ENCODE assay signal across 14 cellular contexts in genomic region chr17:888998-889401, GRCh38.
DNase-seq lines count a peak whose midpoint lies in the region; ATAC-seq, FAIRE-seq and TF ChIP-seq lines count a peak whose summit lies in the region.
"Had no signal": no experiment of that assay in that cellular context is flagged by ENCODE, and none has a peak within 500 bp of the region (broad histone marks: within the 10 kb centered on the region; RNA-seq: fewer than 3 reads in every experiment).

No MANE protein-coding gene starts in this region.

- H2AFZ ChIP-seq in GM12878 (ENCODE audit: control insufficient read depth, low read depth, low read length) = no peak overlapping the region

- no peak overlapping the region for H3K4me3 ChIP-seq in GM12878
- no peak overlapping the region for H3K4me3 ChIP-seq in stomach smooth muscle (ENCODE audit: low read length in 2 of 2)
- no peak overlapping the region for H3K4me3 ChIP-seq in suprapubic skin

- intact Hi-C loops in GM12878 (cut with micrococcal nuclease; ENCODE audit: unreplicated experiment) = no loop called here

- no peak overlapping the region for H3K9ac ChIP-seq in GM12878 (ENCODE audit: control insufficient read depth, insufficient read depth, low read length)
- H3K9ac ChIP-seq in stomach smooth muscle (ENCODE audit: low read length in 2 of 2) = no peak overlapping the region

- POLR2A ChIA-PET in GM12878 (lab: Charles Lee) = no interaction called here

- H3K27me3 ChIP-seq in GM12878 (replicated peaks in 1 of 2; ENCODE audit: control insufficient read depth in 2 of 2, insufficient read depth in 2 of 2, low read length in 1 of 2) (no peaks in the 10 kb centered on the region), stomach smooth muscle (ENCODE audit: control insufficient read depth in 1 of 2, insufficient read depth in 2 of 2, low read length in 2 of 2) (no peaks in the 10 kb centered on the region), suprapubic skin (no peaks in the 10 kb centered on the region)

- no peak for FAIRE-seq in GM12878 (lab: Jason Lieb, UNC)

- peak; percentile 14 for DNase-seq in stimulated activated CD4-positive, alpha-beta T cell treated with anti-CD3 and anti-CD28 coated beads, Interleukin-1b, Interleukin-23, amount 100 ng/mL, for 48 hours
- no peak for DNase-seq in stimulated activated CD4-positive, alpha-beta T cell treated with anti-CD3 and anti-CD28 coated beads, Interleukin-12 subunit alpha, Interleukin-12 subunit beta, amount 100 ng/mL, for 4 hours
- peak; percentile 86 for DNase-seq in NCI-H2171 treated with DMSO at 0.1 percent for 48 hours (lab: John Stamatoyannopoulos, UW)
- DNase-seq in GM12878 (ENCODE audit: low read depth, low spot score) = peak; percentile 24
- DNase-seq in AG08395 (ENCODE audit: low spot score) = no peak
- DNase-seq in suprapubic skin (ENCODE audit: low spot score in 2 of 2) = no peak
- DNase-seq: BE2C; effector CD4-positive, alpha-beta T cell; HCEC 1CT; NCI-H345; stimulated activated CD4-positive, alpha-beta T cell treated with anti-CD3 and anti-CD28 coated beads, Interleukin-4, amount 100 ng/mL, for 4 hours had no signal

- BruUV-seq in GM12878 (replicated peaks; lab: Mats Ljungman, UMichigan) = no TSS peak

- H3K79me2 ChIP-seq in GM12878 (ENCODE audit: control insufficient read depth, insufficient read depth, low read length) = no peaks in the 10 kb centered on the region

- H3K9me3 ChIP-seq in GM12878 (replicated peaks; ENCODE audit: control insufficient read depth, insufficient read depth, low read length) = no peaks in the 10 kb centered on the region
- no peaks in the 10 kb centered on the region for H3K9me3 ChIP-seq in stomach smooth muscle (ENCODE audit: control insufficient read depth in 2 of 2, low read length in 2 of 2)
- no peaks in the 10 kb centered on the region for H3K9me3 ChIP-seq in suprapubic skin
- H3K9me3 ChIP-seq: BE2C had no signal

- RAD21 ChIA-PET in GM12878 (lab: Charles Lee; ENCODE audit: unreplicated experiment) = interaction anchor here (0.7 kb wide), 1 partner anchor 45 kb away, joined by 3 read pairs; no protein-coding TSS in a partner anchor

- TF ChIP-seq CTCF in GM12878 (IDR thresholded peaks at IDR 0.05 in 2 of 3, conservative IDR thresholded peaks at IDR 0.05 in 1 of 3; ENCODE audit: control insufficient read depth in 2 of 3, extremely low read depth in 1 of 3, insufficient read depth in 1 of 3, low read depth in 3 of 3, low read length in 3 of 3) (no peak), suprapubic skin (IDR thresholded peaks at IDR 0.05) (no peak)

- 0% methylated on average over 9 of the region's 9 CpGs for WGBS in GM12878 (ENCODE audit: insufficient coverage, insufficient replicate concordance, low lambda C conversion rate, missing lambda C conversion rate)
- WGBS in suprapubic skin = 79% methylated on average over 8 of the region's 9 CpGs

- SMC1A ChIA-PET in GM12878 (lab: Charles Lee; ENCODE audit: uncharacterized antibody, unreplicated experiment) = no interaction called here

- H3K36me3 ChIP-seq in GM12878 (ENCODE audit: control insufficient read depth in 2 of 2, insufficient read depth in 2 of 2, low read length in 1 of 2) = no peaks in the 10 kb centered on the region
- H3K36me3 ChIP-seq in stomach smooth muscle (ENCODE audit: control insufficient read depth in 2 of 2, insufficient read depth in 2 of 2, low read length in 2 of 2) = no peaks in the 10 kb centered on the region
- H3K36me3 ChIP-seq in suprapubic skin = no peaks in the 10 kb centered on the region
- H3K36me3 ChIP-seq: BE2C had no signal

- CTCF ChIA-PET in GM12878 (lab: Yijun Ruan, JAX) = interaction anchor here (1.2 kb wide), 1 partner anchor 10 kb away, joined by 3 read pairs; no protein-coding TSS in a partner anchor

- H3K27ac ChIP-seq in GM12878 (ENCODE audit: control insufficient read depth, insufficient read depth) = no peak overlapping the region
- H3K27ac ChIP-seq in stomach smooth muscle (ENCODE audit: low read length) = peak overlapping the region; percentile 94
- H3K27ac ChIP-seq in suprapubic skin = no peak overlapping the region

- TF ChIP-seq POLR2A in GM12878 (IDR thresholded peaks at IDR 0.05; ENCODE audit: low read depth, low read length) (no peak), suprapubic skin (IDR thresholded peaks at IDR 0.05) (no peak)

- TF ChIP-seq EP300 in GM12878 (IDR thresholded peaks at IDR 0.05; ENCODE audit: borderline replicate concordance in 1 of 2, control insufficient read depth in 1 of 2, low read depth in 2 of 2, low read length in 2 of 2) (no peak), suprapubic skin (IDR thresholded peaks at IDR 0.05) (no peak)

- no peaks in the 10 kb centered on the region for H4K20me1 ChIP-seq in GM12878 (ENCODE audit: control insufficient read depth, insufficient read depth)

- no peak for TF ChIP-seq RAD21 in GM12878 (IDR thresholded peaks at IDR 0.05; ENCODE audit: insufficient read depth, low read depth, low read length)

- peak overlapping the region; percentile 42 for H3K4me2 ChIP-seq in GM12878 (ENCODE audit: control insufficient read depth, insufficient read depth)

- H3K4me1 ChIP-seq in GM12878 (ENCODE audit: control insufficient read depth, insufficient read depth, low read length) (peaks cover 3% of the 10 kb centered on the region; the same call in 1 of the 2 replicates), stomach smooth muscle (ENCODE audit: control insufficient read depth, insufficient read depth, low read length) (peaks cover 45% of the 10 kb centered on the region), suprapubic skin (peaks cover 12% of the 10 kb centered on the region)
- H3K4me1 ChIP-seq: BE2C had no signal

- ATAC-seq in GM12878 (peak; percentile 21; the same call in 1 of the 3 replicates), GM19324 (IDR thresholded peaks at IDR 0.05; ENCODE audit: low FRiP score, unreplicated experiment) (no peak)
- ATAC-seq: Panc1 had no signal

- in situ Hi-C loops in GM12878 (cut with MboI) = no loop called here

TF ChIP-seq in GM12878, 131 proteins besides CTCF, POLR2A, EP300 and RAD21:
- TF ChIP-seq SKIL (IDR thresholded peaks at IDR 0.05; ENCODE audit: low read depth, poor library complexity, severe bottlenecking) = no peak
- TF ChIP-seq RUNX3 (IDR thresholded peaks at IDR 0.05; ENCODE audit: low read length) = peak; percentile 78
- peak; percentile 28; the same call in 1 of the 2 replicates for TF ChIP-seq PKNOX1 (IDR thresholded peaks at IDR 0.05)
- TF ChIP-seq BHLHE40 (IDR thresholded peaks at IDR 0.05; ENCODE audit: borderline replicate concordance in 1 of 2, low read depth in 2 of 2, low read length in 1 of 2) = peak; percentile 81 to 86

Comparison
In these comparisons a context has a peak if more than half of its experiments do, and no peak if none do; other contexts are left out.
1. DNase-seq: peak in stimulated activated CD4-positive, alpha-beta T cell treated with anti-CD3 and anti-CD28 coated beads, Interleukin-1b, Interleukin-23, amount 100 ng/mL, for 48 hours (single experiment), NCI-H2171 treated with DMSO at 0.1 percent for 48 hours (single experiment) and GM12878 (single experiment); none in stimulated activated CD4-positive, alpha-beta T cell treated with anti-CD3 and anti-CD28 coated beads, Interleukin-12 subunit alpha, Interleukin-12 subunit beta, amount 100 ng/mL, for 4 hours (single experiment), AG08395 (single experiment) and suprapubic skin (0 of 2).